Comparison of ENCODE assay signal across 26 cellular contexts in the genomic region with DNA sequence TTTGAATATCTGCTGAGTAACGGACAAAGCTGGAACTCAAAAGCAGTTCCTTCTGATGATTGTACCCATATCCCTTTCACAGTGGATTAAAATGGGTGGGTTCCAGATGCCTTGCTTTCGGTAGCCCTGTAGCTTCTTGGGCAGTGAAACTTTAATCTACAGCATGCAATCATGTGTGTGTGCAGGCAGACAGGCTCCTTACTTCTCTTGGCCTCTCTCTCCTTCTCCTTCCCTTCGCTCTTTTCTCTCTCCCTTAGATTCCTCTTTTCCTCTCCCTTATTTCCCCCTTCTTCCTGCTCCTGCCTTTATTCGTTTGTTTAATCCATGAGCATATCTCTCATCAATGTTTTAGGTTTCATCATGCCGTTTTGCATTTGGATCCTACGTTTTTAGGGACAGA. TPM values are rescaled to one million over a fixed set of nuclear protein-coding genes. Genes with fewer than 3 reads are reported as not detected.
DNase-seq lines count a peak whose midpoint lies in the region; ATAC-seq and TF ChIP-seq lines count a peak whose summit lies in the region.
"Had no signal": no experiment of that assay in that cellular context is flagged by ENCODE, and none has a peak within 500 bp of the region (broad histone marks: within the 10 kb centered on the region; RNA-seq: fewer than 3 reads in every experiment).

No MANE protein-coding gene starts in this region.

- POLR2A ChIA-PET in activated naive CD8-positive, alpha-beta T cell treated with anti-CD3 and anti-CD28 coated beads, Interleukin-2, amount 10 ng/mL, durations not matched to agents 7 days and 5 days (lab: Charles Lee) = no interaction called here

- TF ChIP-seq POLR2A in heart left ventricle (IDR thresholded peaks at IDR 0.05) = no peak

- no peaks in the 10 kb centered on the region for H3K9me3 Mint-ChIP-seq in activated naive CD8-positive, alpha-beta T cell treated with anti-CD3 and anti-CD28 coated beads, Interleukin-2, amount 10 ng/mL, durations not matched to agents 7 days and 5 days
- peaks cover 0 to 2% (median 0%) of the 10 kb centered on the region in 6 donors for H3K9me3 Mint-ChIP-seq in immature natural killer cell
- H3K9me3 Mint-ChIP-seq: stimulated activated naive B cell treated with anti-CD40 and anti-IgM and Interleukin-4, amounts not matched to agents 10 μg/mL and 1 μg/mL and 100 μg/mL, for 72 hours had no signal

- H3K9me3 ChIP-seq in heart left ventricle (peaks cover 0 to 11% (median 2%) of the 10 kb centered on the region in 12 donors), MG63 (no peaks in the 10 kb centered on the region), stomach smooth muscle (ENCODE audit: control insufficient read depth in 2 of 2, low read length in 2 of 2) (peaks cover 0 to 3% of the 10 kb centered on the region in 2 donors)
- H3K9me3 ChIP-seq: neutrophil, prostate gland, testis, uterus had no signal

- 66 to 71% (median 71%) methylated on average over 6 of the region's 6 CpGs for WGBS in heart left ventricle, 4 donors

- H3K36me3 Mint-ChIP-seq in activated naive CD8-positive, alpha-beta T cell treated with anti-CD3 and anti-CD28 coated beads, Interleukin-2, amount 10 ng/mL, durations not matched to agents 7 days and 5 days = peaks cover 33% of the 10 kb centered on the region
- peaks cover 3 to 8% (median 3%) of the 10 kb centered on the region in 3 donors for H3K36me3 Mint-ChIP-seq in immature natural killer cell

- H3K4me3 Mint-ChIP-seq in activated naive CD8-positive, alpha-beta T cell treated with anti-CD3 and anti-CD28 coated beads, Interleukin-2, amount 10 ng/mL, durations not matched to agents 7 days and 5 days = peak overlapping the region; percentile 21
- H3K4me3 Mint-ChIP-seq in immature natural killer cell = no peak overlapping the region

- H3K4me3 ChIP-seq in heart left ventricle = no peak overlapping the region
- H3K4me3 ChIP-seq in MG63 = peak overlapping the region; percentile 34
- H3K4me3 ChIP-seq in stomach smooth muscle (ENCODE audit: low read length in 2 of 2) = peak overlapping the region; percentile 54 to 62
- H3K4me3 ChIP-seq: dorsolateral prefrontal cortex, left lung, prostate gland, testis, uterus had no signal

- H3K27me3 ChIP-seq in heart left ventricle (no peaks in the 10 kb centered on the region), MG63 (no peaks in the 10 kb centered on the region), stomach smooth muscle (ENCODE audit: control insufficient read depth in 1 of 2, insufficient read depth in 2 of 2, low read length in 2 of 2) (no peaks in the 10 kb centered on the region)
- H3K27me3 ChIP-seq: dorsolateral prefrontal cortex, left lung, neutrophil, sigmoid colon, testis, uterus had no signal

- DNase-seq in heart left ventricle (no peak), cardiac septum (ENCODE audit: low spot score) (no peak), MG63 (peak; percentile 32), immature natural killer cell (no peak)
- no peak for DNase-seq in activated naive CD8-positive, alpha-beta T cell treated with anti-CD3 and anti-CD28 coated beads, Interleukin-2, amount 10 ng/mL, durations not matched to agents 7 days and 5 days
- DNase-seq: cerebellar nuclear complex; dorsolateral prefrontal cortex; left lung; mesendoderm; NCI-H1694; NCI-H2171 treated with DMSO at 0.1 percent for 48 hours; NCI-H524 treated with DMSO at 0.1 percent for 48 hours; NK-92 treated with Interleukin-12 subunit alpha and Interleukin-12 subunit beta, amount 100 ng/mL, for 24 hours; SHP77 treated with DMSO at 0.1 percent for 48 hours; sigmoid colon; stimulated activated CD4-positive, alpha-beta T cell treated with anti-CD3 and anti-CD28 coated beads, Interleukin-15, amount 100 ng/mL, for 24 hours; stimulated activated naive B cell treated with anti-CD40 and anti-IgM and Interleukin-4, amounts not matched to agents 10 μg/mL and 1 μg/mL and 100 μg/mL, for 72 hours; SW 1271; testis; uterus had no signal

- H3K27ac Mint-ChIP-seq in activated naive CD8-positive, alpha-beta T cell treated with anti-CD3 and anti-CD28 coated beads, Interleukin-2, amount 10 ng/mL, durations not matched to agents 7 days and 5 days = no peak overlapping the region
- no peak overlapping the region for H3K27ac Mint-ChIP-seq in immature natural killer cell
- H3K27ac Mint-ChIP-seq: activated T-helper 2 cell treated with anti-CD3 and anti-CD28 coated beads, Interferon-gamma antibody, Interleukin-2, Interleukin-4, amounts not matched to agents 10 μg/mL and 5 μg/mL and 100 μg/mL, durations not matched to agents 14 hours and 24 hours and 36 hours; stimulated activated naive B cell treated with anti-CD40 and anti-IgM and Interleukin-4, amounts not matched to agents 10 μg/mL and 1 μg/mL and 100 μg/mL, for 72 hours had no signal

- H3K36me3 ChIP-seq in heart left ventricle = peaks cover 0 to 4% (median 0%) of the 10 kb centered on the region in 9 donors
- H3K36me3 ChIP-seq in MG63 = peaks cover 7% of the 10 kb centered on the region
- H3K36me3 ChIP-seq in stomach smooth muscle (ENCODE audit: control insufficient read depth in 2 of 2, insufficient read depth in 2 of 2, low read length in 2 of 2) = peaks cover 2 to 3% of the 10 kb centered on the region in 2 donors
- H3K36me3 ChIP-seq: left lung, neutrophil, prostate gland, sigmoid colon, uterus had no signal

- intact Hi-C loops in heart left ventricle (cut with DNase I) = loop anchor here in 1 of 10 donors (10.0 kb wide), 1 partner anchor 48 kb away; no protein-coding TSS in a partner anchor
- intact Hi-C loops in cardiac septum (cut with DNase I) = no loop called here

- H3K4me1 ChIP-seq in heart left ventricle = peaks cover 0 to 22% (median 11%) of the 10 kb centered on the region in 12 donors
- peaks cover 4% of the 10 kb centered on the region for H3K4me1 ChIP-seq in stomach smooth muscle (ENCODE audit: control insufficient read depth, insufficient read depth, low read length)
- H3K4me1 ChIP-seq: left lung, prostate gland, testis, uterus had no signal

- H3K4me1 Mint-ChIP-seq in activated naive CD8-positive, alpha-beta T cell treated with anti-CD3 and anti-CD28 coated beads, Interleukin-2, amount 10 ng/mL, durations not matched to agents 7 days and 5 days = peaks cover 25% of the 10 kb centered on the region
- H3K4me1 Mint-ChIP-seq in immature natural killer cell = no peaks in the 10 kb centered on the region

- H3K9ac ChIP-seq in stomach smooth muscle (ENCODE audit: low read length in 2 of 2) = peak overlapping the region; percentile 48 to 52

- TF ChIP-seq CTCF in heart left ventricle (IDR thresholded peaks at IDR 0.05) = no peak

- peak overlapping the region in 1 of 12 donors; percentile 9 for H3K27ac ChIP-seq in heart left ventricle
- H3K27ac ChIP-seq in stomach smooth muscle (ENCODE audit: low read length) = peak overlapping the region; percentile 18
- H3K27ac ChIP-seq: C4-2B, dorsolateral prefrontal cortex, left lung, neutrophil, prostate gland, testis, uterus had no signal

- ATAC-seq in heart left ventricle (peak in 3 of 4 donors; percentile 36 to 39 (median 39)), HG03196 (IDR thresholded peaks at IDR 0.05; ENCODE audit: unreplicated experiment) (no peak)
- ATAC-seq in activated naive CD8-positive, alpha-beta T cell treated with anti-CD3 and anti-CD28 coated beads, Interleukin-2, amount 10 ng/mL, durations not matched to agents 7 days and 5 days (ENCODE audit: low read depth) = no peak
- ATAC-seq: left lung; stimulated activated naive B cell treated with anti-CD40 and anti-IgM and Interleukin-4, amounts not matched to agents 10 μg/mL and 1 μg/mL and 100 μg/mL, for 72 hours had no signal

- no peaks in the 10 kb centered on the region for H3K27me3 Mint-ChIP-seq in activated naive CD8-positive, alpha-beta T cell treated with anti-CD3 and anti-CD28 coated beads, Interleukin-2, amount 10 ng/mL, durations not matched to agents 7 days and 5 days
- H3K27me3 Mint-ChIP-seq in immature natural killer cell (ENCODE audit: low read depth in 3 of 3) = peaks cover 0 to 7% (median 4%) of the 10 kb centered on the region in 3 donors
- H3K27me3 Mint-ChIP-seq: stimulated activated naive B cell treated with anti-CD40 and anti-IgM and Interleukin-4, amounts not matched to agents 10 μg/mL and 1 μg/mL and 100 μg/mL, for 72 hours had no signal

RNA-seq across cellular contexts. Expression of a gene that starts 8.1 kb away (rescaled TPM):
- 10 to 100 TPM in 2 of 9 donors, 1 to 10 TPM in 7; 4.5 to 13.1 (median 8.7) TPM for total RNA-seq in heart left ventricle
- 1 to 10 TPM; 1.8 to 2.3 TPM for polyA plus RNA-seq in heart left ventricle
- total RNA-seq in cardiac septum = 13.5 TPM
- 1.4 and 3.7 TPM in 2 replicates for total RNA-seq in MG63 (2014; rRNA removed; shearing (Covaris generic); ENCODE audit: low replicate concordance)
- 10 to 100 TPM; 18.9 to 19.1 TPM for total RNA-seq in activated naive CD8-positive, alpha-beta T cell treated with anti-CD3 and anti-CD28 coated beads, Interleukin-2, amount 10 ng/mL, durations not matched to agents 7 days and 5 days
- polyA plus RNA-seq in immature natural killer cell = 1 to 10 TPM in 1 of 3 donors, under 1 TPM in 1, not detected in 1; 0.03 to 1.1 TPM

Comparison
In these comparisons a context has a peak if more than half of its experiments do, and no peak if none do; other contexts are left out.
1. ATAC-seq: peak in heart left ventricle (3 of 4); none in activated naive CD8-positive, alpha-beta T cell treated with anti-CD3 and anti-CD28 coated beads, Interleukin-2, amount 10 ng/mL, durations not matched to agents 7 days and 5 days (single experiment) and HG03196 (single experiment).
2. H3K4me3 ChIP-seq: peak in MG63 (single experiment) and stomach smooth muscle (2 of 2); none in heart left ventricle (0 of 12).